Comparison of ENCODE assay signal across 28 cellular contexts in the genomic region with DNA sequence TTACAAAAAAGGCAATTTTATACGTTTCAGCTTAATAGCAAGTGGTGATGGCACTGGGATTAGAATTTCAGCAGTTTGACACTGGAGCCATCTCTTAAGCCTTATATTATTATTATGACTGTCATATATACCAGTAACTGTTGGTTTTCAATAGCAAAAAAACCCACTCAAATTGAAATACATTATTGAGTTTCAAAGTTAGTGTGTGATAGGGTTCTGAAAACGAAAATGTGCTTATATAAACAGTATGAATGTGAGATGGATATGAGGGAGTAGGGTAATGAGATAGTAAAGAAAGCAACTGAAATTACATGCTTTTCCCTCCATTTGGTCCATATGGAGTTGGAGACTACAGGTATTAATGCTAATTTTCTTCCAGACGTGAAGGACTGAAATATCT.
"Had no signal": no experiment of that assay in that cellular context is flagged by ENCODE, and none has a peak within 500 bp of the region (broad histone marks: within the 10 kb centered on the region; RNA-seq: fewer than 3 reads in every experiment).

No MANE protein-coding gene starts in this region.

- DNase-seq: naive thymus-derived CD4-positive, alpha-beta T cell; natural killer cell; occipital lobe; ovary; posterior cingulate gyrus; psoas muscle; right cardiac atrium; right lobe of liver; sigmoid colon; small intestine; stimulated activated CD4-positive, alpha-beta T cell treated with anti-CD3 and anti-CD28 coated beads, Interleukin-15, amount 100 ng/mL, for 24 hours; stimulated activated CD4-positive, alpha-beta T cell treated with anti-CD3 and anti-CD28 coated beads, Interleukin-2, amount 100 ng/mL, for 24 hours; stimulated activated CD4-positive, alpha-beta T cell treated with anti-CD3 and anti-CD28 coated beads, Interleukin-2, amount 100 ng/mL, for 48 hours; stimulated activated CD4-positive, alpha-beta T cell treated with anti-CD3 and anti-CD28 coated beads, Interleukin-4, amount 100 ng/mL, for 24 hours; stimulated activated naive CD4-positive, alpha-beta T cell; stimulated activated naive CD8-positive, alpha-beta T cell treated with anti-CD3 and anti-CD28 coated beads, Interleukin-15, amount 100 ng/mL, for 72 hours; stimulated activated naive CD8-positive, alpha-beta T cell treated with anti-CD3 and anti-CD28 coated beads, Interleukin-15, Interleukin-2, amounts not matched to agents 100 U/mL and 50 U/mL, for 24 hours; substantia nigra; testis; tibial artery; trophoblast cell; upper lobe of left lung had no signal

- H3K27ac ChIP-seq: neural progenitor cell, ovary, parathyroid adenoma, psoas muscle, right lobe of liver, suprapubic skin, testis, tibial artery, upper lobe of left lung, vagina had no signal

- ATAC-seq: naive thymus-derived CD4-positive, alpha-beta T cell; natural killer cell; right cardiac atrium; right lobe of liver; stimulated activated memory B cell treated with anti-CD40 and anti-IgM and Interleukin-4, amounts not matched to agents 10 μg/mL and 1 μg/mL and 100 μg/mL, for 72 hours; stimulated activated naive CD8-positive, alpha-beta T cell treated with anti-CD3 and anti-CD28 coated beads, Interleukin-15, amount 100 ng/mL, for 72 hours; stimulated activated naive CD8-positive, alpha-beta T cell treated with anti-CD3 and anti-CD28 coated beads, Interleukin-15, Interleukin-2, amounts not matched to agents 100 U/mL and 50 U/mL, for 24 hours had no signal

- FAIRE-seq: small intestine, urothelium cell line had no signal

- H3K9me3 ChIP-seq: ovary, psoas muscle, right lobe of liver, suprapubic skin, testis, tibial artery, upper lobe of left lung, vagina had no signal

- H3K4me1 ChIP-seq: neural progenitor cell, parathyroid adenoma, right lobe of liver, sigmoid colon, suprapubic skin, testis, tibial artery, upper lobe of left lung, vagina had no signal

- H3K36me3 ChIP-seq: neural progenitor cell, ovary, right lobe of liver, sigmoid colon, suprapubic skin, tibial artery, upper lobe of left lung, vagina had no signal

- H3K27me3 ChIP-seq: neural progenitor cell, ovary, right lobe of liver, sigmoid colon, suprapubic skin, testis, tibial artery, upper lobe of left lung, vagina had no signal

- H3K4me2 ChIP-seq: neural progenitor cell had no signal

- H3K4me3 ChIP-seq: neural progenitor cell, ovary, psoas muscle, right lobe of liver, sigmoid colon, suprapubic skin, testis, tibial artery, upper lobe of left lung, vagina had no signal
